1 cellular context compared by ENCODE assay signal in the genomic region with DNA sequence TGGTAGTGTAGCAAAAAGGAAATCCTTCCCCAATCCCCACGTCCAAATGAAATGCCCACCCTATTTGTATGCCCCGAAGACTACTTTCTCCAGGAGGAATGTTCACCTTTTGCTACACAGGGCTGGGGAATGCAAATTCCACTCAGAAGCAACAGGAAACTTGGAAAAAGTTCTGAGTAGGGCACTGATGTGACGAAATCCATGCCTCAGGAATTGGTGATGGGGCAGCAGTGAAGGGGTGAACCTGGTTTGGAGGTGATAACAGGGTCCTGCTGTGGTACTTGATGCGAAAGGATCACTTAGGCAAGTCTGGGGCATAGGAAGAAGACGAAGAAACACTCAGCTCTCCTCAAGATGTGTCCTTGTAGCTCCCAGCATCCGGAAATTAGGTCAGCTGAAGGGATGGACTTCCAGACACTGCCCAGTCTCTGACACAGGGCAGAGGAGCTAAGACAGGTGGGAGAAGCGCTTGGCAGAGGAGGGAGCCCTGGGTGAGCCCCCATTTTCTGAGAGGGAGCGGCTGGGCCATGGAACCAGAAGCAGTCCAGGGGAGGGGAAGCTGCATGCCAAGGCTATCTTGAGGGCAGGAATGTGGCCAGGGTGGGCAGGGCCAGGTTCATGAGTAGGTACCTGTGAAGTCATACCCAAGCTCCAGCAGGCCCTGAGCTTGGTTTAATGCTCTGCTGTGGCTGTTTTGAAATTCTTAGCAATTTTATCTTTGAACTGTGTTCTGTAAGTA.
TF ChIP-seq lines count a peak whose summit lies in the region.

No MANE protein-coding gene starts in this region.

TF ChIP-seq in HepG2, 621 proteins besides CTCF, POLR2A, EP300 and RAD21:
- TF ChIP-seq, protein P1, sequence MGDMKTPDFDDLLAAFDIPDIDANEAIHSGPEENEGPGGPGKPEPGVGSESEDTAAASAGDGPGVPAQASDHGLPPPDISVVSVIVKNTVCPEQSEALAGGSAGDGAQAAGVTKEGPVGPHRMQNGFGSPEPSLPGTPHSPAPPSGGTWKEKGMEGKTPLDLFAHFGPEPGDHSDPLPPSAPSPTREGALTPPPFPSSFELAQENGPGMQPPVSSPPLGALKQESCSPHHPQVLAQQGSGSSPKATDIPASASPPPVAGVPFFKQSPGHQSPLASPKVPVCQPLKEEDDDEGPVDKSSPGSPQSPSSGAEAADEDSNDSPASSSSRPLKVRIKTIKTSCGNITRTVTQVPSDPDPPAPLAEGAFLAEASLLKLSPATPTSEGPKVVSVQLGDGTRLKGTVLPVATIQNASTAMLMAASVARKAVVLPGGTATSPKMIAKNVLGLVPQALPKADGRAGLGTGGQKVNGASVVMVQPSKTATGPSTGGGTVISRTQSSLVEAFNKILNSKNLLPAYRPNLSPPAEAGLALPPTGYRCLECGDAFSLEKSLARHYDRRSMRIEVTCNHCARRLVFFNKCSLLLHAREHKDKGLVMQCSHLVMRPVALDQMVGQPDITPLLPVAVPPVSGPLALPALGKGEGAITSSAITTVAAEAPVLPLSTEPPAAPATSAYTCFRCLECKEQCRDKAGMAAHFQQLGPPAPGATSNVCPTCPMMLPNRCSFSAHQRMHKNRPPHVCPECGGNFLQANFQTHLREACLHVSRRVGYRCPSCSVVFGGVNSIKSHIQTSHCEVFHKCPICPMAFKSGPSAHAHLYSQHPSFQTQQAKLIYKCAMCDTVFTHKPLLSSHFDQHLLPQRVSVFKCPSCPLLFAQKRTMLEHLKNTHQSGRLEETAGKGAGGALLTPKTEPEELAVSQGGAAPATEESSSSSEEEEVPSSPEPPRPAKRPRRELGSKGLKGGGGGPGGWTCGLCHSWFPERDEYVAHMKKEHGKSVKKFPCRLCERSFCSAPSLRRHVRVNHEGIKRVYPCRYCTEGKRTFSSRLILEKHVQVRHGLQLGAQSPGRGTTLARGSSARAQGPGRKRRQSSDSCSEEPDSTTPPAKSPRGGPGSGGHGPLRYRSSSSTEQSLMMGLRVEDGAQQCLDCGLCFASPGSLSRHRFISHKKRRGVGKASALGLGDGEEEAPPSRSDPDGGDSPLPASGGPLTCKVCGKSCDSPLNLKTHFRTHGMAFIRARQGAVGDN (CRISPR knock-in tag; IDR thresholded peaks at IDR 0.05): 0 out of 2 replicates have a peak, but pooled peaks have one; percentile 11
- TF ChIP-seq EED (CRISPR knock-in tag; IDR thresholded peaks at IDR 0.05): 0 out of 2 replicates have a peak, but pooled peaks have one; percentile 52
- TF ChIP-seq, protein P2, sequence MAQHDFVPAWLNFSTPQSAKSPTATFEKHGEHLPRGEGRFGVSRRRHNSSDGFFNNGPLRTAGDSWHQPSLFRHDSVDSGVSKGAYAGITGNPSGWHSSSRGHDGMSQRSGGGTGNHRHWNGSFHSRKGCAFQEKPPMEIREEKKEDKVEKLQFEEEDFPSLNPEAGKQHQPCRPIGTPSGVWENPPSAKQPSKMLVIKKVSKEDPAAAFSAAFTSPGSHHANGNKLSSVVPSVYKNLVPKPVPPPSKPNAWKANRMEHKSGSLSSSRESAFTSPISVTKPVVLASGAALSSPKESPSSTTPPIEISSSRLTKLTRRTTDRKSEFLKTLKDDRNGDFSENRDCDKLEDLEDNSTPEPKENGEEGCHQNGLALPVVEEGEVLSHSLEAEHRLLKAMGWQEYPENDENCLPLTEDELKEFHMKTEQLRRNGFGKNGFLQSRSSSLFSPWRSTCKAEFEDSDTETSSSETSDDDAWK (CRISPR knock-in tag; IDR thresholded peaks at IDR 0.05): no peak
